8 cellular contexts compared by ENCODE assay signal in the genomic region with DNA sequence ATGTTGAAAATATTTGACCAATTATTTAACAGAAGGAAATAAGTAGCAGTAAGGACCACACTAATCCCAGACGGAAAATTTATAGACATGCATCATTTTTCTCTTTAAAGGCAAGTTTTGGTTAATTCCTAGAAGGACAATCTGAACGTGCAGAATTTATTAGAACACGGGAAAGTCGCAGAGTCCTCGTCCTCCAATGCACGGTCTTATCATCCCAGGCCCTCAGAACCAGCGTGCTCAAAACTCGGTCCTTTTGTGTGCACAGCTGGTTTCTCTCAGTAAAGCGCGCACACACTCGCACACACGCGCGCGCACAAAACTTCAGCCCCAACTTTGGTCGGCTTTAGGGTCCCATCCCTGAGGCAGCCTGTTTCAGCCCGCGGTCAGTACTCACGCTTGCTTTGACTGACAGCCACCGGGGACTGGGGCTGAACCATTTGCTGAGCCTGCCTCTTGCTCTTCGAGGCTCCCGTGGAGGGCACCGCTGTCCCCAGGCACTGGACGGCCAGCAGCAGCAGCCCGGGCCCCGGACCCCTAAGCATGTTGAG. TPM values are rescaled to one million over a fixed set of nuclear protein-coding genes. Genes with fewer than 3 reads are reported as not detected.
A peak's percentile ranks its signal among the peaks of the same experiment; 100 is the strongest.
DNase-seq lines count a peak whose midpoint lies in the region; ATAC-seq and TF ChIP-seq lines count a peak whose summit lies in the region.

No MANE protein-coding gene starts in this region.

- peaks cover 4 to 33% of the 10 kb centered on the region in 2 donors for H3K36me3 ChIP-seq in neuronal stem cell (replicated peaks in 1 of 2; ENCODE audit: control insufficient read depth in 2 of 2, insufficient read depth in 2 of 2, low read length in 2 of 2)

- H2BK15ac ChIP-seq in neuronal stem cell (ENCODE audit: low read length), result no peak overlapping the region

- peak overlapping the region; percentile 66 for H3K27ac ChIP-seq in neuronal stem cell (replicated peaks; ENCODE audit: low read length)

- H3K9me3 ChIP-seq in T-helper 17 cell (ENCODE audit: control insufficient read depth, low read length, poor library complexity, severe bottlenecking) (no peaks in the 10 kb centered on the region), neuronal stem cell (replicated peaks in 1 of 2; ENCODE audit: control insufficient read depth in 2 of 2, insufficient read depth in 1 of 2, low read depth in 1 of 2, low read length in 2 of 2) (no peaks in the 10 kb centered on the region)

- peak overlapping the region; percentile 79 for H3K9ac ChIP-seq in neuronal stem cell (ENCODE audit: low read depth, low read length, poor library complexity)

- H3K14ac ChIP-seq in neuronal stem cell (ENCODE audit: low read length), result peak overlapping the region; percentile 73

- peak overlapping the region; percentile 61 for H3K4me3 Mint-ChIP-seq in activated naive CD4-positive, alpha-beta T cell treated with anti-CD3 and anti-CD28 coated beads, Interleukin-2, amount 10 ng/mL, durations not matched to agents 7 days and 5 days
- peak overlapping the region; percentile 70 for H3K4me3 Mint-ChIP-seq in T-helper 17 cell

- peak overlapping the region; percentile 57 for H3K23ac ChIP-seq in neuronal stem cell (ENCODE audit: low read depth, low read length, poor library complexity)

- no peak overlapping the region for H2BK12ac ChIP-seq in neuronal stem cell (ENCODE audit: low read length)

- H3K4ac ChIP-seq in neuronal stem cell (ENCODE audit: low read length), result no peak overlapping the region

- WGBS in neuronal stem cell (ENCODE audit: extremely low coverage in 2 of 2, insufficient read length in 2 of 2, insufficient replicate concordance in 1 of 2), 2 donors, result no CpG with 5 or more reads among the region's 26 CpGs

- peak overlapping the region; percentile 87 for H3K18ac ChIP-seq in neuronal stem cell (ENCODE audit: low read length)

- peaks cover 0 to 3% of the 10 kb centered on the region in 2 donors for H3K4me1 ChIP-seq in neuronal stem cell (ENCODE audit: control insufficient read depth in 2 of 2, insufficient read depth in 1 of 2, low read depth in 1 of 2, low read length in 2 of 2)

- peak; percentile 43 for ATAC-seq in HG03045 (IDR thresholded peaks at IDR 0.05; ENCODE audit: unreplicated experiment)
- peak; percentile 40 for ATAC-seq in T-helper 17 cell
- ATAC-seq in GM19328 (IDR thresholded peaks at IDR 0.05; ENCODE audit: unreplicated experiment), result no peak

- no peak overlapping the region for H3K27ac Mint-ChIP-seq in activated naive CD4-positive, alpha-beta T cell treated with anti-CD3 and anti-CD28 coated beads, Interleukin-2, amount 10 ng/mL, durations not matched to agents 7 days and 5 days
- H3K27ac Mint-ChIP-seq in T-helper 17 cell, result no peak overlapping the region

- TF ChIP-seq CTCF in fibroblast of villous mesenchyme (IDR thresholded peaks at IDR 0.05; ENCODE audit: insufficient read depth, low read depth, low read length), result no peak

- peak overlapping the region; percentile 62 for H2BK120ac ChIP-seq in neuronal stem cell (ENCODE audit: low read depth, low read length)

- DNase-seq in activated naive CD4-positive, alpha-beta T cell treated with anti-CD3 and anti-CD28 coated beads, Interleukin-2, amount 10 ng/mL, durations not matched to agents 7 days and 5 days, result peak; percentile 28
- no peak for DNase-seq in activated naive CD4-positive, alpha-beta T cell treated with anti-CD3 and anti-CD28 coated beads, Interleukin-2, amount 50 U/mL, for 16 hours
- DNase-seq in T-helper 17 cell (no peak), fibroblast of villous mesenchyme (ENCODE audit: low read depth) (peak; percentile 36), neuronal stem cell (ENCODE audit: low spot score) (peak; percentile 62), NCI-H1417 (lab: John Stamatoyannopoulos, UW) (no peak)

- no peak overlapping the region for H4K8ac ChIP-seq in neuronal stem cell (ENCODE audit: low read depth, low read length)

- no peak overlapping the region for H2AK5ac ChIP-seq in neuronal stem cell (ENCODE audit: low read depth, low read length)

- no peaks in the 10 kb centered on the region for H3K27me3 ChIP-seq in neuronal stem cell (ENCODE audit: control insufficient read depth in 3 of 3, insufficient read depth in 3 of 3, low read depth in 1 of 3, low read length in 3 of 3)

- peaks cover 14% of the 10 kb centered on the region for H3K4me1 Mint-ChIP-seq in activated naive CD4-positive, alpha-beta T cell treated with anti-CD3 and anti-CD28 coated beads, Interleukin-2, amount 10 ng/mL, durations not matched to agents 7 days and 5 days
- peaks cover 11% of the 10 kb centered on the region for H3K4me1 Mint-ChIP-seq in T-helper 17 cell

- no peaks in the 10 kb centered on the region for H3K36me3 Mint-ChIP-seq in activated naive CD4-positive, alpha-beta T cell treated with anti-CD3 and anti-CD28 coated beads, Interleukin-2, amount 10 ng/mL, durations not matched to agents 7 days and 5 days
- no peaks in the 10 kb centered on the region for H3K36me3 Mint-ChIP-seq in T-helper 17 cell (ENCODE audit: low read depth)

- H3K4me3 ChIP-seq in fibroblast of villous mesenchyme (ENCODE audit: low read depth, low read length) (peak overlapping the region; percentile 90), neuronal stem cell (ENCODE audit: low read length in 2 of 2) (peak overlapping the region; percentile 77 to 79)

- H2BK5ac ChIP-seq in neuronal stem cell (ENCODE audit: low read length), result peak overlapping the region; percentile 95

- no peaks in the 10 kb centered on the region for H3K79me1 ChIP-seq in neuronal stem cell (ENCODE audit: low read depth, low read length)

- H3K9me3 Mint-ChIP-seq in activated naive CD4-positive, alpha-beta T cell treated with anti-CD3 and anti-CD28 coated beads, Interleukin-2, amount 10 ng/mL, durations not matched to agents 7 days and 5 days, result no peaks in the 10 kb centered on the region

- H3K4me2 ChIP-seq in neuronal stem cell (ENCODE audit: insufficient read depth, low read length, poor library complexity, severe bottlenecking), result peak overlapping the region; percentile 77

- H2AFZ ChIP-seq in neuronal stem cell (ENCODE audit: low read length), result peak overlapping the region; percentile 97

- CTCF ChIA-PET in activated naive CD4-positive, alpha-beta T cell treated with anti-CD3 and anti-CD28 coated beads, Interleukin-2, amount 10 ng/mL, durations not matched to agents 7 days and 5 days (lab: Charles Lee), result no interaction called here

- H3K27me3 Mint-ChIP-seq in activated naive CD4-positive, alpha-beta T cell treated with anti-CD3 and anti-CD28 coated beads, Interleukin-2, amount 10 ng/mL, durations not matched to agents 7 days and 5 days, result peaks cover 72% of the 10 kb centered on the region
- H3K27me3 Mint-ChIP-seq in T-helper 17 cell, result peaks cover 82% of the 10 kb centered on the region

- peak overlapping the region; percentile 69 for H4K91ac ChIP-seq in neuronal stem cell (ENCODE audit: low read depth, low read length, poor library complexity)

RNA-seq across cellular contexts. Expression of gene FN1, which starts 0.5 kb away (rescaled TPM):
- total RNA-seq in T-helper 17 cell (under 1 TPM; 0.26 to 0.75 TPM), fibroblast of villous mesenchyme (1,807 and 3,312 TPM in 2 replicates)
- polyA plus RNA-seq in neuronal stem cell (2013, experiment 1 of 2), result 33.3 TPM
- 31.4 TPM for polyA plus RNA-seq in neuronal stem cell (2013, experiment 2 of 2)

Comparison
In these comparisons a context has a peak if more than half of its experiments do, and no peak if none do; other contexts are left out.
1. DNase-seq: peak in activated naive CD4-positive, alpha-beta T cell treated with anti-CD3 and anti-CD28 coated beads, Interleukin-2, amount 10 ng/mL, durations not matched to agents 7 days and 5 days (single experiment), fibroblast of villous mesenchyme (single experiment) and neuronal stem cell (single experiment); none in activated naive CD4-positive, alpha-beta T cell treated with anti-CD3 and anti-CD28 coated beads, Interleukin-2, amount 50 U/mL, for 16 hours (single experiment), T-helper 17 cell (0 of 3) and NCI-H1417 (0 of 3).
2. RNA of gene FN1, which starts 0.5 kb away (total RNA-seq): 1,807 to 3,312 TPM in fibroblast of villous mesenchyme; 0.26 to 0.75 TPM in T-helper 17 cell; every median in the first group is over 1,000 times any median in the second.